In genomic region chr11:65121865-65122696, GRCh38 we compare ENCODE assay signal across 1 cellular context.
TF ChIP-seq lines count a peak whose summit lies in the region.

FAU (minus strand) TSS chr11:65122134; CDS start chr11:65121813, 321 bp downstream.
MRPL49 (plus strand) TSS chr11:65122321; CDS start chr11:65122347, 26 bp downstream.

TF ChIP-seq in HepG2, 621 proteins besides CTCF, POLR2A, EP300 and RAD21 (continued from another document and continues in another):
- TF ChIP-seq ZBTB25 (CRISPR knock-in tag; IDR thresholded peaks at IDR 0.05) (peak; percentile 75; the same call in 1 of the 2 replicates), FOSL2 (CRISPR knock-in tag; IDR thresholded peaks at IDR 0.05) (peak; percentile 35; the same call in 1 of the 2 replicates), ESRRA (CRISPR knock-in tag; IDR thresholded peaks at IDR 0.05; ENCODE audit: low read depth) (0 out of 2 replicates have a peak, but pooled peaks have one; percentile 25), NFE2 (CRISPR knock-in tag; IDR thresholded peaks at IDR 0.05) (no peak), ZNF468 (CRISPR knock-in tag; IDR thresholded peaks at IDR 0.05) (no peak), AGO1 (IDR thresholded peaks at IDR 0.05; ENCODE audit: low read depth, low read length, poor library complexity, severe bottlenecking) (no peak), ZNF790 (CRISPR knock-in tag; IDR thresholded peaks at IDR 0.05; ENCODE audit: borderline replicate concordance) (no peak), ZNF343 (CRISPR knock-in tag; IDR thresholded peaks at IDR 0.05) (peak; percentile 80; the same call in 1 of the 2 replicates), BRD4 (CRISPR knock-in tag; IDR thresholded peaks at IDR 0.05) (peak; percentile 72; the same call in 1 of the 2 replicates), MEIS1 (CRISPR knock-in tag; IDR thresholded peaks at IDR 0.05; ENCODE audit: borderline replicate concordance) (peak; percentile 76; the same call in 1 of the 2 replicates), BHLHE40 (IDR thresholded peaks at IDR 0.05; ENCODE audit: low read length) (peak; percentile 13; the same call in 1 of the 2 replicates), POLR2AphosphoS5 (IDR thresholded peaks at IDR 0.05; ENCODE audit: low read depth, low read length) (peak; percentile 90), TERF1 (CRISPR knock-in tag; IDR thresholded peaks at IDR 0.05) (no peak), ZNF430 (CRISPR knock-in tag; IDR thresholded peaks at IDR 0.05) (peak; percentile 78; the same call in 1 of the 2 replicates), SP2 (CRISPR knock-in tag; IDR thresholded peaks at IDR 0.05) (peak; percentile 37; the same call in 1 of the 2 replicates), ZNF839 (CRISPR knock-in tag; IDR thresholded peaks at IDR 0.05; ENCODE audit: borderline replicate concordance) (0 out of 2 replicates have a peak, but pooled peaks have one; percentile 24), FLYWCH1 (CRISPR knock-in tag; IDR thresholded peaks at IDR 0.05) (no peak), ZNF83 (CRISPR knock-in tag; IDR thresholded peaks at IDR 0.05; ENCODE audit: borderline replicate concordance) (0 out of 2 replicates have a peak, but pooled peaks have one; percentile 68), NFAT5 (CRISPR knock-in tag; IDR thresholded peaks at IDR 0.05) (no peak), ZNF713 (CRISPR knock-in tag; IDR thresholded peaks at IDR 0.05) (0 out of 2 replicates have a peak, but pooled peaks have one; percentile 76), GTF3A (CRISPR knock-in tag; conservative IDR thresholded peaks at IDR 0.05) (0 out of 2 replicates have a peak, but pooled peaks have one; percentile 37), ZNF275 (CRISPR knock-in tag; IDR thresholded peaks at IDR 0.05; ENCODE audit: borderline replicate concordance) (0 out of 2 replicates have a peak, but pooled peaks have one; percentile 19), KLF16 (CRISPR knock-in tag; IDR thresholded peaks at IDR 0.05) (peak in 1 of 2 experiments; percentile 43; a peak in 1 of 4 replicates), ZNF503 (CRISPR knock-in tag; IDR thresholded peaks at IDR 0.05) (0 out of 2 replicates have a peak, but pooled peaks have one; percentile 7), ZNF687 (CRISPR knock-in tag; IDR thresholded peaks at IDR 0.05) (peak; percentile 87), ZNF883 (CRISPR knock-in tag; IDR thresholded peaks at IDR 0.05; ENCODE audit: not compliant biosample characterization) (peak; percentile 66), ZBTB40 (IDR thresholded peaks at IDR 0.05) (no peak), ZBTB40 (CRISPR knock-in tag; IDR thresholded peaks at IDR 0.05) (peak; percentile 80; the same call in 1 of the 2 replicates), MAF1 (CRISPR knock-in tag; IDR thresholded peaks at IDR 0.05; ENCODE audit: borderline replicate concordance) (no peak; the same call in 1 of the 2 replicates), ZSCAN30 (CRISPR knock-in tag; IDR thresholded peaks at IDR 0.05) (no peak), U2AF2 (IDR thresholded peaks at IDR 0.05; ENCODE audit: low read depth, low read length) (no peak)
